In the genomic region with DNA sequence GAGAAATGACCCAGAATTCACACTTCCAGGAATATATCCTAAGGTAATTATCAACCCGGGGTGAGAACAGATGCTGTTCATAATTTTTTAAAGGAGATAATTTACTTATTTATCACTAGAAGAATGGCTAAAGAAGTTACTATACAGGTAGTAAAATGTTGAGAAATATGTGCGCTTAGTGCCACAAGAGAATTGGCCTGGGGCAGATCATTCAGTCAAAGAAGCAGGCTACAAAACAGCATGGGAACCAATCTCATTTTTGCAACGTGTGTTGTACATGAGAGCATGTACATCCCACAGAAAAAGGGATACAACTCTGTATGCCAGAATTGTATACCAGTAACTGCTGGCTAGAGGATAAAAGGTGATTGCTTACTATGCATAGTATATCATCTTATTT, we compare ENCODE assay signal across 25 cellular contexts.
"Had no signal": no experiment of that assay in that cellular context is flagged by ENCODE, and none has a peak within 500 bp of the region (broad histone marks: within the 10 kb centered on the region; RNA-seq: fewer than 3 reads in every experiment).

No MANE protein-coding gene starts in this region.

- H3K27me3 ChIP-seq: colonic mucosa, dorsolateral prefrontal cortex, esophagus muscularis mucosa, esophagus squamous epithelium, gastrocnemius medialis, gastroesophageal sphincter, heart left ventricle, heart right ventricle had no signal

- H3K4me3 Mint-ChIP-seq: dendritic cell treated with granulocyte-macrophage colony-stimulating factor and Interleukin-4, amounts not matched to agents 40 ng/mL and 50 ng/mL, for 4 days; effector memory CD8-positive, alpha-beta T cell; endodermal cell had no signal

- H3K36me3 ChIP-seq: colonic mucosa, esophagus muscularis mucosa, esophagus squamous epithelium, gastrocnemius medialis, gastroesophageal sphincter, heart left ventricle, heart right ventricle had no signal

- ATAC-seq: effector memory CD8-positive, alpha-beta T cell; esophagus mucosa; foreskin keratinocyte; gastrocnemius medialis; gastroesophageal sphincter; heart left ventricle; heart right ventricle had no signal

- H3K27me3 Mint-ChIP-seq: dendritic cell treated with granulocyte-macrophage colony-stimulating factor and Interleukin-4, amounts not matched to agents 40 ng/mL and 50 ng/mL, for 4 days had no signal

- H3K27ac Mint-ChIP-seq: dendritic cell treated with granulocyte-macrophage colony-stimulating factor and Interleukin-4, amounts not matched to agents 40 ng/mL and 50 ng/mL, for 4 days; effector memory CD8-positive, alpha-beta T cell; endodermal cell had no signal

- H3K9me3 ChIP-seq: colonic mucosa, esophagus muscularis mucosa, esophagus squamous epithelium, gastrocnemius medialis, gastroesophageal sphincter, heart left ventricle, heart right ventricle had no signal

- H3K4me1 ChIP-seq: colonic mucosa, esophagus muscularis mucosa, esophagus squamous epithelium, foreskin keratinocyte, gastrocnemius medialis, gastroesophageal sphincter, heart left ventricle, heart right ventricle had no signal

- DNase-seq: colonic mucosa; cortex of kidney; dermis blood vessel endothelial cell; dorsolateral prefrontal cortex; effector CD4-positive, alpha-beta T cell; effector CD8-positive, alpha-beta T cell; effector memory CD4-positive, alpha-beta T cell; effector memory CD8-positive, alpha-beta T cell; endodermal cell; erythroblast; esophagus squamous epithelium; foreskin fibroblast; foreskin keratinocyte; foreskin melanocyte; gastrocnemius medialis; glutamatergic neuron; head of caudate nucleus; heart left ventricle; heart right ventricle had no signal

- H3K4me3 ChIP-seq: colonic mucosa, coronary artery, dorsolateral prefrontal cortex, esophagus muscularis mucosa, esophagus squamous epithelium, gastrocnemius medialis, gastroesophageal sphincter, heart left ventricle, heart right ventricle had no signal

- H3K27ac ChIP-seq: colonic mucosa, coronary artery, dorsolateral prefrontal cortex, epithelial cell of prostate, esophagus muscularis mucosa, esophagus squamous epithelium, foreskin keratinocyte, gastrocnemius medialis, gastroesophageal sphincter, heart left ventricle, heart right ventricle had no signal

- H3K4me1 Mint-ChIP-seq: endodermal cell had no signal
